In the genomic region with DNA sequence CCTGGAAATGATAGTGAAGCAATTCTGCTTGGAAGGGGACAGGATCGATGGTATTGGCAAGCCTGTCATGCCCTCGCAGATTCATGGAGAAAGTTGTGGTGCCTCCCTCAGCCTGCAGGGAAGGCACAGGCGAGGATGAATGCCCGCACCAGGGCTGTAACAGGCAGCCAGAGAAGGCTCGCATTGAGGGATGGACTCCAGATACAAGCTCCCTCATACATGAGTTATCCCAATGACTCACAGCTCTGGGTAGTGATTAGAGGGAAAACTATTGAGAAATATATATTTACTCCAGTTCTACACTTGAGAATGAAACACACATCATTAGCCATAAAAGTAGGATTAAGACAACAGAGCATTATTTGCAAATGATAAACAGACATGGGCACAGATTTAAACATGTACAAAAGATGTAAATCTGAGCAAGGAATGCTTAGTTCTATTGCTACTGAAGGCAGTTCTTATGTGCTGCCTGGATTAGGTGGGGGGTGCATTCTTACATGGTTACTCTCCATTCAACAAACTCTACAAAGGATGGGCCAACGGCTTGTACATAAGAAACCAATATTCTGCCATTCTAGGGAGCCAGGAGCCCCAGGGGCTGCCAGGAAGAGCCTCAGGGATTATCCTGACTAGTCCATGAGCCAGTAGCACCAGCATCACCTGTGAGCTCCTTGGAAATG, we compare ENCODE assay signal across 21 cellular contexts.
DNase-seq lines count a peak whose midpoint lies in the region; ATAC-seq and TF ChIP-seq lines count a peak whose summit lies in the region.
"Had no signal": no experiment of that assay in that cellular context is flagged by ENCODE, and none has a peak within 500 bp of the region (broad histone marks: within the 10 kb centered on the region; RNA-seq: fewer than 3 reads in every experiment).

No MANE protein-coding gene starts in this region.

- peak; percentile 50 for ATAC-seq in left lung
- no peak for ATAC-seq in HG02678 (IDR thresholded peaks at IDR 0.05; ENCODE audit: unreplicated experiment)
- ATAC-seq: activated CD4-positive, alpha-beta T cell treated with anti-CD3 and anti-CD28 coated beads for 36 hours; GM12878 had no signal

- intact Hi-C loops in left lung (cut with DNase I) (no loop called here), dorsolateral prefrontal cortex (cut with DNase I) (loop anchor here in 1 of 2 donors (10.0 kb wide), 1 partner anchor 98 kb away; the partner anchor contains the start of gene CSMD2)

- no peak for TF ChIP-seq CTCF in HFF-Myc (IDR thresholded peaks at IDR 0.05; ENCODE audit: low read depth, low read length, missing control alignments)
- TF ChIP-seq CTCF in left lung (IDR thresholded peaks at IDR 0.05) = no peak
- peak in 3 of 56 donors; percentile 15 to 16 (median 15) for TF ChIP-seq CTCF in dorsolateral prefrontal cortex (IDR thresholded peaks at IDR 0.05 in 54 of 56, conservative IDR thresholded peaks at IDR 0.05 in 2 of 56; ENCODE audit: low read depth in 1 of 56, partially characterized antibody in 56 of 56)

- H3K27ac ChIP-seq in left lung (no peak overlapping the region), dorsolateral prefrontal cortex (peak overlapping the region in 14 of 59 donors; percentile 0 to 51 (median 24))
- H3K27ac ChIP-seq: brain microvascular endothelial cell, SJSA1, upper lobe of left lung had no signal

- peaks cover 0 to 2% of the 10 kb centered on the region in 2 donors for H3K9me3 ChIP-seq in left lung
- H3K9me3 ChIP-seq: SJSA1, upper lobe of left lung had no signal

- H3K27me3 ChIP-seq in left lung (peaks cover 0 to 17% of the 10 kb centered on the region in 2 donors), dorsolateral prefrontal cortex (no peaks in the 10 kb centered on the region)
- H3K27me3 ChIP-seq: brain microvascular endothelial cell, SJSA1, upper lobe of left lung had no signal

- H3K4me1 ChIP-seq in left lung = no peaks in the 10 kb centered on the region
- H3K4me1 ChIP-seq: upper lobe of left lung had no signal

- no peaks in the 10 kb centered on the region for H3K36me3 ChIP-seq in left lung
- H3K36me3 ChIP-seq: brain microvascular endothelial cell, SJSA1, upper lobe of left lung had no signal

- no peak overlapping the region for H3K4me3 ChIP-seq in HFF-Myc (replicated peaks; ENCODE audit: low read depth, low read length)
- H3K4me3 ChIP-seq in left lung = no peak overlapping the region
- no peak overlapping the region for H3K4me3 ChIP-seq in dorsolateral prefrontal cortex
- H3K4me3 ChIP-seq: GM12878, SJSA1, upper lobe of left lung had no signal

- DNase-seq in AG08395 (ENCODE audit: low spot score) (peak; percentile 89), HFF-Myc (ENCODE audit: extremely low read depth, low read depth) (peak; percentile 11), amniotic stem cell (lab: John Stamatoyannopoulos, UW) (peak; percentile 13), left lung (no peak), dorsolateral prefrontal cortex (no peak), H4 (ENCODE audit: low spot score) (no peak), NCI-H446 treated with DMSO at 0.1 percent for 48 hours (lab: John Stamatoyannopoulos, UW) (no peak)
- DNase-seq: activated CD4-positive, alpha-beta T cell treated with anti-CD3 and anti-CD28 coated beads for 36 hours; activated gamma-delta T cell treated with Interleukin-2 at 50 U/mL for 16 hours; brain microvascular endothelial cell; COR-L47; erythroblast; MV-4-11; NCI-H2029 treated with DMSO at 0.1 percent for 48 hours; NCI-H526; OCI-M1; stimulated activated naive CD4-positive, alpha-beta T cell; upper lobe of left lung had no signal

Comparison
In these comparisons a context has a peak if more than half of its experiments do, and no peak if none do; other contexts are left out.
1. DNase-seq: peak in AG08395 (single experiment), HFF-Myc (single experiment) and amniotic stem cell (single experiment); none in left lung (0 of 2), dorsolateral prefrontal cortex (0 of 10), H4 (single experiment) and NCI-H446 treated with DMSO at 0.1 percent for 48 hours (single experiment).